In genomic region chr17:6326483-6326882, GRCh38 we compare ENCODE assay signal across 15 cellular contexts.
DNase-seq lines count a peak whose midpoint lies in the region; ATAC-seq and TF ChIP-seq lines count a peak whose summit lies in the region.
"Had no signal": no experiment of that assay in that cellular context is flagged by ENCODE, and none has a peak within 500 bp of the region (broad histone marks: within the 10 kb centered on the region; RNA-seq: fewer than 3 reads in every experiment).

No MANE protein-coding gene starts in this region.

- H3K9ac ChIP-seq in skeletal muscle tissue (ENCODE audit: low read depth in 1 of 3, low read length in 3 of 3): no peak overlapping the region
- H3K9ac ChIP-seq: BLaER1, GM23248 had no signal

- DNase-seq in heart right ventricle (no peak), cardiac septum (ENCODE audit: low spot score) (no peak), endothelial cell (ENCODE audit: low spot score) (no peak), activated T-cell treated with anti-CD3 and anti-CD28 coated beads for 4 hours (no peak), HT-29 (ENCODE audit: low spot score) (no peak), CD14-positive monocyte (ENCODE audit: low spot score) (no peak)
- DNase-seq: 8988T; AML-193; CD4-positive, CD25-positive, alpha-beta regulatory T cell; DMS53; GM23248 had no signal

- 56 to 69% methylated on average over 8 of the region's 8 CpGs for WGBS in heart right ventricle, 2 donors

- H3K27me3 Mint-ChIP-seq in endothelial cell (ENCODE audit: unreplicated experiment) (peaks cover 9% of the 10 kb centered on the region), CD14-positive monocyte (ENCODE audit: low read depth in 3 of 3) (peaks cover 0 to 14% (median 6%) of the 10 kb centered on the region in 3 donors)

- H3K9me3 ChIP-seq in heart right ventricle (no peaks in the 10 kb centered on the region), HEK293 (ENCODE audit: control insufficient read depth, insufficient read depth, low read depth, low read length) (no peaks in the 10 kb centered on the region), skeletal muscle tissue (ENCODE audit: control insufficient read depth in 3 of 3, low read length in 3 of 3) (peaks cover 0 to 2% (median 0%) of the 10 kb centered on the region in 3 donors)
- H3K9me3 ChIP-seq: BLaER1 had no signal

- H3K4me3 Mint-ChIP-seq in endothelial cell (ENCODE audit: unreplicated experiment) (peak overlapping the region; percentile 57), CD14-positive monocyte (no peak overlapping the region)
- H3K4me3 Mint-ChIP-seq: H9 had no signal

- TF ChIP-seq CTCF in heart right ventricle (IDR thresholded peaks at IDR 0.05) (no peak), HEK293 (tag by site-specific recombination; IDR thresholded peaks at IDR 0.05) (no peak), endothelial cell (IDR thresholded peaks at IDR 0.05; ENCODE audit: unreplicated experiment) (no peak), CD14-positive monocyte (IDR thresholded peaks at IDR 0.05) (no peak)

- H3K4me1 ChIP-seq in heart right ventricle (peaks cover 0 to 46% (median 17%) of the 10 kb centered on the region in 9 donors), HEK293 (ENCODE audit: control insufficient read depth, insufficient read depth, low read length) (no peaks in the 10 kb centered on the region), skeletal muscle tissue (ENCODE audit: control insufficient read depth in 3 of 3, insufficient read depth in 3 of 3, low read length in 3 of 3) (peaks cover 3 to 18% (median 5%) of the 10 kb centered on the region in 3 donors)

- intact Hi-C loops in heart right ventricle (cut with DNase I): loop anchor here in 3 of 10 donors (5.0 to 10.0 kb wide), 2 partner anchors 229 to 232 kb away; no protein-coding TSS in a partner anchor
- intact Hi-C loops in cardiac septum (cut with DNase I): no loop called here
- intact Hi-C loops in CD14-positive monocyte (cut with micrococcal nuclease): no loop called here

- H3K4me1 Mint-ChIP-seq in endothelial cell (ENCODE audit: unreplicated experiment) (peaks cover 21% of the 10 kb centered on the region), CD14-positive monocyte (no peaks in the 10 kb centered on the region)
- H3K4me1 Mint-ChIP-seq: CD4-positive, CD25-positive, alpha-beta regulatory T cell had no signal

- H3K27me3 ChIP-seq in heart right ventricle: peaks cover 0 to 4% (median 0%) of the 10 kb centered on the region in 7 donors
- peaks cover 18 to 25% (median 23%) of the 10 kb centered on the region in 3 donors for H3K27me3 ChIP-seq in skeletal muscle tissue (ENCODE audit: control insufficient read depth in 3 of 3, insufficient read depth in 3 of 3, low read length in 3 of 3)
- H3K27me3 ChIP-seq: BLaER1 had no signal

- H3K4me3 ChIP-seq in heart right ventricle (no peak overlapping the region), HEK293 (ENCODE audit: low read depth, low read length) (no peak overlapping the region), skeletal muscle tissue (ENCODE audit: low read length in 3 of 3) (no peak overlapping the region)
- H3K4me3 ChIP-seq: BLaER1, GM23248 had no signal

- POLR2A ChIA-PET in HEK293 (lab: Yijun Ruan, JAX): no interaction called here

- H3K36me3 ChIP-seq in heart right ventricle (no peaks in the 10 kb centered on the region), HEK293 (ENCODE audit: control insufficient read depth in 2 of 2, insufficient read depth in 1 of 2, low read length in 2 of 2) (no peaks in the 10 kb centered on the region), skeletal muscle tissue (ENCODE audit: control insufficient read depth in 3 of 3, insufficient read depth in 3 of 3, low read length in 3 of 3) (no peaks in the 10 kb centered on the region)
- H3K36me3 ChIP-seq: BLaER1 had no signal

- H3K27ac ChIP-seq in heart right ventricle: peak overlapping the region in 9 of 10 donors; percentile 41 to 86 (median 72)
- H3K27ac ChIP-seq in HEK293 (ENCODE audit: extremely low read depth, low read depth, low read length): no peak overlapping the region
- H3K27ac ChIP-seq in skeletal muscle tissue (ENCODE audit: low read depth, low read length): peak overlapping the region; percentile 60
- H3K27ac ChIP-seq: BLaER1, GM23248 had no signal

- H3K36me3 Mint-ChIP-seq in endothelial cell (ENCODE audit: low read depth, unreplicated experiment) (peaks cover 4% of the 10 kb centered on the region), CD14-positive monocyte (no peaks in the 10 kb centered on the region)
- H3K36me3 Mint-ChIP-seq: CD4-positive, CD25-positive, alpha-beta regulatory T cell had no signal

- H3K9me3 Mint-ChIP-seq in endothelial cell (ENCODE audit: unreplicated experiment): no peaks in the 10 kb centered on the region
- H3K9me3 Mint-ChIP-seq in CD14-positive monocyte: peaks cover 0 to 2% (median 0%) of the 10 kb centered on the region in 7 donors
- H3K9me3 Mint-ChIP-seq: H9 had no signal

- CTCF ChIA-PET in HEK293 (lab: Yijun Ruan, JAX): interaction anchor here (0.8 kb wide), 1 partner anchor 101 kb away, joined by 4 read pairs; no protein-coding TSS in a partner anchor

- no peak for ATAC-seq in heart right ventricle

- H3K27ac Mint-ChIP-seq in endothelial cell (ENCODE audit: unreplicated experiment) (peak overlapping the region; percentile 94), CD14-positive monocyte (no peak overlapping the region)
- H3K27ac Mint-ChIP-seq: CD4-positive, CD25-positive, alpha-beta regulatory T cell had no signal

TF ChIP-seq in HEK293, 187 proteins besides CTCF, POLR2A, EP300 and RAD21:
- TF ChIP-seq YY1 (tag by site-specific recombination; IDR thresholded peaks at IDR 0.05) (no peak), ZSCAN4 (tag by site-specific recombination; IDR thresholded peaks at IDR 0.05) (0 out of 2 replicates have a peak, but pooled peaks have one; percentile 22)
TF ChIP-seq in HEK293: peak in this region for 1.
